ENCODE assay signal across 1 cellular context in the genomic region with DNA sequence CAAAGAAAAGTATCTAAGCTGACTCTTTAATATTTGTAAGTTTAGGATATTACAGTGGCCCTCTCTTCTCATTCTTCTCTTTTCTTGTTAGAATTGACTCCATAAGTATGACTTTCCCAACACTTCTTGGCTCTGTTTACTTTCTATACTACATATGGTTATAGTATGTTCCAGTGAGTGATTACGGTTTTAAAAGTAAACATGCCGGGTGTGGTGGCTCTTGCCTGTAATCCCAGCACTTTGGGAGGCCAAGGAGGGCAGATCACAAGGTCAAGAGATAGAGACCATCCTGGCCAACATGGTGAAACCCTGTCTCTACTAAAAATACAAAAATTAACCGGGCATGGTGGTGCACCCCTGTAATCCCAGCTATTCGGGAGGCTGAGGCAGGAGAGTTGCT.
TF ChIP-seq lines count a peak whose summit lies in the region.
"Not testable (repeated sequence)": the region's sequence is repeated elsewhere in the genome, so short reads cannot be mapped to it uniquely, and the experiment has no call there.

No MANE protein-coding gene starts in this region.

TF ChIP-seq in HepG2, 621 proteins besides CTCF, POLR2A, EP300 and RAD21:
- peak; percentile 73; the same call in 1 of the 2 replicates for TF ChIP-seq FOXA3 (CRISPR knock-in tag; IDR thresholded peaks at IDR 0.05)
- TF ChIP-seq GATAD2A (CRISPR knock-in tag; IDR thresholded peaks at IDR 0.05), result peak; percentile 30; the same call in 1 of the 2 replicates
- TF ChIP-seq FOXA1 (IDR thresholded peaks at IDR 0.05), result not testable (repeated sequence)
- peak; percentile 68 for TF ChIP-seq FOXA1 (CRISPR knock-in tag; IDR thresholded peaks at IDR 0.05)
- TF ChIP-seq, protein P1, sequence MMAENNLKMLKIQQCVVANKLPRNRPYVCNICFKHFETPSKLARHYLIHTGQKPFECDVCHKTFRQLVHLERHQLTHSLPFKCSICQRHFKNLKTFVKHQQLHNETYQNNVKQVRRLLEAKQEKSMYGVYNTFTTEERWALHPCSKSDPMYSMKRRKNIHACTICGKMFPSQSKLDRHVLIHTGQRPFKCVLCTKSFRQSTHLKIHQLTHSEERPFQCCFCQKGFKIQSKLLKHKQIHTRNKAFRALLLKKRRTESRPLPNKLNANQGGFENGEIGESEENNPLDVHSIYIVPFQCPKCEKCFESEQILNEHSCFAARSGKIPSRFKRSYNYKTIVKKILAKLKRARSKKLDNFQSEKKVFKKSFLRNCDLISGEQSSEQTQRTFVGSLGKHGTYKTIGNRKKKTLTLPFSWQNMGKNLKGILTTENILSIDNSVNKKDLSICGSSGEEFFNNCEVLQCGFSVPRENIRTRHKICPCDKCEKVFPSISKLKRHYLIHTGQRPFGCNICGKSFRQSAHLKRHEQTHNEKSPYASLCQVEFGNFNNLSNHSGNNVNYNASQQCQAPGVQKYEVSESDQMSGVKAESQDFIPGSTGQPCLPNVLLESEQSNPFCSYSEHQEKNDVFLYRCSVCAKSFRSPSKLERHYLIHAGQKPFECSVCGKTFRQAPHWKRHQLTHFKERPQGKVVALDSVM (CRISPR knock-in tag; IDR thresholded peaks at IDR 0.05), result peak; percentile 61; the same call in 1 of the 2 replicates
- TF ChIP-seq, protein P2, sequence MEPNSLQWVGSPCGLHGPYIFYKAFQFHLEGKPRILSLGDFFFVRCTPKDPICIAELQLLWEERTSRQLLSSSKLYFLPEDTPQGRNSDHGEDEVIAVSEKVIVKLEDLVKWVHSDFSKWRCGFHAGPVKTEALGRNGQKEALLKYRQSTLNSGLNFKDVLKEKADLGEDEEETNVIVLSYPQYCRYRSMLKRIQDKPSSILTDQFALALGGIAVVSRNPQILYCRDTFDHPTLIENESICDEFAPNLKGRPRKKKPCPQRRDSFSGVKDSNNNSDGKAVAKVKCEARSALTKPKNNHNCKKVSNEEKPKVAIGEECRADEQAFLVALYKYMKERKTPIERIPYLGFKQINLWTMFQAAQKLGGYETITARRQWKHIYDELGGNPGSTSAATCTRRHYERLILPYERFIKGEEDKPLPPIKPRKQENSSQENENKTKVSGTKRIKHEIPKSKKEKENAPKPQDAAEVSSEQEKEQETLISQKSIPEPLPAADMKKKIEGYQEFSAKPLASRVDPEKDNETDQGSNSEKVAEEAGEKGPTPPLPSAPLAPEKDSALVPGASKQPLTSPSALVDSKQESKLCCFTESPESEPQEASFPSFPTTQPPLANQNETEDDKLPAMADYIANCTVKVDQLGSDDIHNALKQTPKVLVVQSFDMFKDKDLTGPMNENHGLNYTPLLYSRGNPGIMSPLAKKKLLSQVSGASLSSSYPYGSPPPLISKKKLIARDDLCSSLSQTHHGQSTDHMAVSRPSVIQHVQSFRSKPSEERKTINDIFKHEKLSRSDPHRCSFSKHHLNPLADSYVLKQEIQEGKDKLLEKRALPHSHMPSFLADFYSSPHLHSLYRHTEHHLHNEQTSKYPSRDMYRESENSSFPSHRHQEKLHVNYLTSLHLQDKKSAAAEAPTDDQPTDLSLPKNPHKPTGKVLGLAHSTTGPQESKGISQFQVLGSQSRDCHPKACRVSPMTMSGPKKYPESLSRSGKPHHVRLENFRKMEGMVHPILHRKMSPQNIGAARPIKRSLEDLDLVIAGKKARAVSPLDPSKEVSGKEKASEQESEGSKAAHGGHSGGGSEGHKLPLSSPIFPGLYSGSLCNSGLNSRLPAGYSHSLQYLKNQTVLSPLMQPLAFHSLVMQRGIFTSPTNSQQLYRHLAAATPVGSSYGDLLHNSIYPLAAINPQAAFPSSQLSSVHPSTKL (CRISPR knock-in tag; IDR thresholded peaks at IDR 0.05), result 0 out of 2 replicates have a peak, but pooled peaks have one; percentile 14
TF ChIP-seq in HepG2: peak in this region for 5; not testable (repeated sequence) for 616.
